ENCODE assay signal across 21 cellular contexts in the genomic region with DNA sequence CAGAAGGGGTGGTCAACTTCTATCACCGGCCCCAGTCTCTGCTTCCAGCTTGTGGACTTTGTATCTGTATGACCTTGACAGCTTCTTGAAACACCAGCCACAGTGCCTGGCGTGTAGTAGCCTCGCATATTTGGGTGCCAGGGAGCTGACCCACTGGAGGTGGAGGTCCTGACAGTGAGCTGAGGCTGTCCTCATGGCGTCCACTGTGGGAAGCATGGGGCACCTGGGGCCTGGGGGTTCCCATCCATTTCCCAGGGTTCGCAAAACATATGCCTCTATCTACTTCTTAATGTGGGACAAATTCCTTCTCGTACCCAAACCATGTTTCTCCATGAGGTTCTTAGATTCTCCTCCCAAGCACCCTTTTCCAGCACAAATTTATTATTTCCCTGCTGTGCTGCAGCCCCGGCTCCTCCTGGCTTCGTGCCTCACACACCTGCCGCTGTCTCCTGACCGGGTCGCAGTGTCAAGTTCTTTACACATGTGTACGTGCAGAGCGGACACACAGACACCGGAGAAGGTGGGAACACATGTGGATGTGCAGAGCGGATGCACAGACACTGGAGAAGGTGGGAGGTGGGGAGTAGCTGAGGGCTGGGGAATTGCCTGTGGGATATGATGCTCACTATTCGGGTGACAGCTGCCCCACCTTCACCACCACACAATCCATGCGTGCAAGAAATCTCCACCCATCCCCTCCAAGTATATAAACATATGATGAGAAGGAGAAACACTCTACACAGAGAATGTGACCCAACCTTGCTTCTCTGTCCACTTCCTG. TPM values are rescaled to one million over a fixed set of nuclear protein-coding genes. Genes with fewer than 3 reads are reported as not detected.
DNase-seq lines count a peak whose midpoint lies in the region; ATAC-seq and TF ChIP-seq lines count a peak whose summit lies in the region.
"Had no signal": no experiment of that assay in that cellular context is flagged by ENCODE, and none has a peak within 500 bp of the region (broad histone marks: within the 10 kb centered on the region; RNA-seq: fewer than 3 reads in every experiment).

No MANE protein-coding gene starts in this region.

- no peak for TF ChIP-seq EP300 in stomach (IDR thresholded peaks at IDR 0.05)

- intact Hi-C loops in stomach (cut with DNase I; ENCODE audit: low total_unique reads) = no loop called here

- peaks cover 42% of the 10 kb centered on the region for H3K4me1 Mint-ChIP-seq in T-helper 17 cell
- H3K4me1 Mint-ChIP-seq: B cell had no signal

- H3K4me1 ChIP-seq in stomach = no peaks in the 10 kb centered on the region

- H3K36me3 ChIP-seq in stomach = no peaks in the 10 kb centered on the region

- no peaks in the 10 kb centered on the region for H3K27me3 Mint-ChIP-seq in T-helper 17 cell
- H3K27me3 Mint-ChIP-seq: B cell had no signal

- no peaks in the 10 kb centered on the region for H3K9me3 ChIP-seq in T-helper 17 cell (ENCODE audit: control insufficient read depth, low read length, poor library complexity, severe bottlenecking)
- H3K9me3 ChIP-seq in stomach = no peaks in the 10 kb centered on the region

- peak overlapping the region; percentile 29 for H3K27ac Mint-ChIP-seq in T-helper 17 cell
- H3K27ac Mint-ChIP-seq: B cell; CD4-positive, CD25-positive, alpha-beta regulatory T cell had no signal

- no peak overlapping the region for H3K4me3 Mint-ChIP-seq in T-helper 17 cell
- H3K4me3 Mint-ChIP-seq: B cell; CD4-positive, CD25-positive, alpha-beta regulatory T cell had no signal

- no peak for TF ChIP-seq CTCF in stomach (IDR thresholded peaks at IDR 0.05)

- H3K27ac ChIP-seq in stomach = no peak overlapping the region

- ATAC-seq in T-helper 17 cell = no peak
- no peak for ATAC-seq in HG02884 (IDR thresholded peaks at IDR 0.05; ENCODE audit: unreplicated experiment)

- H3K4me3 ChIP-seq in stomach = no peak overlapping the region

- TF ChIP-seq POLR2A in stomach (IDR thresholded peaks at IDR 0.05) = no peak

- H3K36me3 Mint-ChIP-seq in T-helper 17 cell (ENCODE audit: low read depth) = no peaks in the 10 kb centered on the region
- H3K36me3 Mint-ChIP-seq: CD4-positive, CD25-positive, alpha-beta regulatory T cell had no signal

- peak; percentile 53 for DNase-seq in activated CD8-positive, alpha-beta memory T cell treated with anti-CD3 and anti-CD28 coated beads for 24 hours
- no peak for DNase-seq in activated CD8-positive, alpha-beta memory T cell treated with anti-CD3 and anti-CD28 coated beads, Interleukin-2, amount 50 U/mL, for 4 hours
- DNase-seq in T-helper 17 cell (no peak), islet precursor cell (peak; percentile 39), stomach (peak; percentile 22), cerebellum (ENCODE audit: low spot score) (no peak), HT-29 (ENCODE audit: low spot score) (no peak)
- DNase-seq: CD4-positive, CD25-positive, alpha-beta regulatory T cell; COR-L47; DMS 273 treated with DMSO at 0.1 percent for 48 hours; GDM1; GOT3; Karpas-422; NCI-H1417 treated with DMSO at 0.1 percent for 48 hours; NCI-H187 treated with DMSO at 0.1 percent for 48 hours; NCI-H2227 treated with DMSO at 0.1 percent for 48 hours; NCI-H510A treated with DMSO at 0.1 percent for 48 hours; NCI-H774; Right ventricle myocardium superior had no signal

- 76 to 82% (median 80%) methylated on average over 16 to 17 of the region's 17 CpGs for WGBS in stomach, 5 donors

- H3K27me3 ChIP-seq in stomach = peaks cover 0 to 13% (median 4%) of the 10 kb centered on the region in 3 donors

RNA-seq across cellular contexts. Expression of a gene that starts 23.4 kb away (rescaled TPM):
- 10 to 100 TPM; 29.3 to 34.3 TPM for total RNA-seq in T-helper 17 cell
- total RNA-seq in stomach = 10 to 100 TPM in 3 of 5 donors, 1 to 10 TPM in 2; 1.4 to 20.7 (median 12.9) TPM
- polyA plus RNA-seq in stomach = 10 to 100 TPM; 12.6 to 31.1 (median 17.3) TPM
- 24.9 TPM for total RNA-seq in cerebellum
- 11.5 and 12.6 TPM in 2 replicates for total RNA-seq in HT-29 (2014; rRNA removed; shearing (Covaris generic))

Comparison
In these comparisons a context has a peak if more than half of its experiments do, and no peak if none do; other contexts are left out.
1. DNase-seq: peak in activated CD8-positive, alpha-beta memory T cell treated with anti-CD3 and anti-CD28 coated beads for 24 hours (single experiment), islet precursor cell (single experiment) and stomach (single experiment); none in activated CD8-positive, alpha-beta memory T cell treated with anti-CD3 and anti-CD28 coated beads, Interleukin-2, amount 50 U/mL, for 4 hours (single experiment), T-helper 17 cell (0 of 3), cerebellum (single experiment) and HT-29 (single experiment).